Comparison of ENCODE assay signal across 15 cellular contexts in genomic region chr10:81177651-81178244, GRCh38.
A peak's percentile ranks its signal among the peaks of the same experiment; 100 is the strongest.
DNase-seq lines count a peak whose midpoint lies in the region; TF ChIP-seq lines count a peak whose summit lies in the region.
"Had no signal": no experiment of that assay in that cellular context is flagged by ENCODE, and none has a peak within 500 bp of the region (broad histone marks: within the 10 kb centered on the region; RNA-seq: fewer than 3 reads in every experiment).

No MANE protein-coding gene starts in this region.

- H2AFZ ChIP-seq in mammary epithelial cell (ENCODE audit: low read depth, low read length) = peak overlapping the region; percentile 7
- H2AFZ ChIP-seq in neural progenitor cell (replicated peaks) = peak overlapping the region; percentile 79
- H2AFZ ChIP-seq in OCI-LY7 (ENCODE audit: low read length) = no peak overlapping the region

- peaks cover 8% of the 10 kb centered on the region for H3K9me3 ChIP-seq in mammary epithelial cell (replicated peaks; ENCODE audit: insufficient read depth, low read length)
- H3K9me3 ChIP-seq in neural progenitor cell (ENCODE audit: low read depth) = no peaks in the 10 kb centered on the region
- no peaks in the 10 kb centered on the region for H3K9me3 ChIP-seq in OCI-LY7 (ENCODE audit: low read length)

- WGBS in mammary epithelial cell (ENCODE audit: low coverage, missing lambda C conversion rate) = 67% methylated on average over 6 of the region's 6 CpGs

- H3K4me1 Mint-ChIP-seq in neural progenitor cell = no peaks in the 10 kb centered on the region
- H3K4me1 Mint-ChIP-seq: CD4-positive, alpha-beta memory T cell had no signal

- H3K4me1 ChIP-seq in mammary epithelial cell (ENCODE audit: insufficient read depth, low read length) (no peaks in the 10 kb centered on the region), neural progenitor cell (no peaks in the 10 kb centered on the region), OCI-LY7 (ENCODE audit: insufficient read depth, low read length, poor library complexity, severe bottlenecking) (no peaks in the 10 kb centered on the region)

- H3K9me3 Mint-ChIP-seq in neural progenitor cell = no peaks in the 10 kb centered on the region

- CTCF ChIA-PET in mammary epithelial cell (lab: Charles Lee; ENCODE audit: low non-redundant PET) = no interaction called here
- CTCF ChIA-PET in OCI-LY7 (lab: Charles Lee; ENCODE audit: unreplicated experiment) = no interaction called here

- BruUV-seq in mammary epithelial cell (replicated peaks; lab: Mats Ljungman, UMichigan) (no TSS peak), OCI-LY7 (replicated peaks; lab: Mats Ljungman, UMichigan) (no TSS peak)

- DNase-seq in DMS53 (lab: John Stamatoyannopoulos, UW) (peak; percentile 30), DMS53 treated with DMSO at 0.1 percent for 48 hours (lab: John Stamatoyannopoulos, UW; ENCODE audit: unreplicated experiment) (no peak), LoVo (ENCODE audit: low spot score) (peak; percentile 2), mammary epithelial cell (no peak), neural progenitor cell (ENCODE audit: low spot score) (no peak), OCI-LY7 (ENCODE audit: low spot score) (no peak), AML-193 (lab: John Stamatoyannopoulos, UW) (no peak), activated gamma-delta T cell (lab: John Stamatoyannopoulos, UW) (no peak)
- DNase-seq: 8988T; CD4-positive, alpha-beta memory T cell; GF-D8; NCI-H1436; NCI-H2029; NCI-H748 treated with DMSO at 0.1 percent for 48 hours; SHP77 treated with DMSO at 0.1 percent for 48 hours had no signal

- H3K27ac Mint-ChIP-seq in neural progenitor cell = no peak overlapping the region
- H3K27ac Mint-ChIP-seq: CD4-positive, alpha-beta memory T cell had no signal

- H3K4me3 ChIP-seq in mammary epithelial cell (replicated peaks in 1 of 3; ENCODE audit: insufficient read depth in 1 of 3, low read depth in 2 of 3, low read length in 3 of 3) = no peak overlapping the region
- no peak overlapping the region for H3K4me3 ChIP-seq in neural progenitor cell
- H3K4me3 ChIP-seq in OCI-LY7 (ENCODE audit: low read depth, low read length, poor library complexity, severe bottlenecking) = no peak overlapping the region

- intact Hi-C loops in mammary epithelial cell (cut with micrococcal nuclease) (no loop called here), OCI-LY7 (cut with micrococcal nuclease; ENCODE audit: unreplicated experiment) (no loop called here)

- H3K79me2 ChIP-seq in mammary epithelial cell (ENCODE audit: insufficient read depth, low read length) (no peaks in the 10 kb centered on the region), neural progenitor cell (ENCODE audit: low read depth) (no peaks in the 10 kb centered on the region), OCI-LY7 (ENCODE audit: insufficient read depth, low read depth, low read length) (no peaks in the 10 kb centered on the region)

- no peak overlapping the region for H3K27ac ChIP-seq in mammary epithelial cell (ENCODE audit: insufficient read depth, low read depth, low read length)
- H3K27ac ChIP-seq in neural progenitor cell = no peak overlapping the region
- H3K27ac ChIP-seq in OCI-LY7 (ENCODE audit: low read depth, low read length, poor library complexity, severe bottlenecking) = no peak overlapping the region

- H3K27me3 Mint-ChIP-seq in neural progenitor cell (ENCODE audit: insufficient read depth, low read depth) = no peaks in the 10 kb centered on the region

- H3K9ac ChIP-seq in mammary epithelial cell (ENCODE audit: insufficient read depth, low read length) (no peak overlapping the region), neural progenitor cell (no peak overlapping the region)

- H4K20me1 ChIP-seq in mammary epithelial cell (ENCODE audit: insufficient read depth, low read length) (no peaks in the 10 kb centered on the region), neural progenitor cell (ENCODE audit: low read depth) (no peaks in the 10 kb centered on the region), OCI-LY7 (ENCODE audit: insufficient read depth, low read length) (no peaks in the 10 kb centered on the region)

- no peaks in the 10 kb centered on the region for H3K36me3 ChIP-seq in mammary epithelial cell (ENCODE audit: insufficient read depth, low read length)
- no peaks in the 10 kb centered on the region for H3K36me3 ChIP-seq in neural progenitor cell
- H3K36me3 ChIP-seq in OCI-LY7 (ENCODE audit: insufficient read depth, low read length) = no peaks in the 10 kb centered on the region

- H3K36me3 Mint-ChIP-seq in neural progenitor cell = no peaks in the 10 kb centered on the region
- H3K36me3 Mint-ChIP-seq: CD4-positive, alpha-beta memory T cell had no signal

- H3K4me3 Mint-ChIP-seq in neural progenitor cell = no peak overlapping the region
- H3K4me3 Mint-ChIP-seq: CD4-positive, alpha-beta memory T cell had no signal

- H3K27me3 ChIP-seq in mammary epithelial cell (ENCODE audit: insufficient read depth, low read length) = no peaks in the 10 kb centered on the region
- H3K27me3 ChIP-seq in neural progenitor cell = no peaks in the 10 kb centered on the region

- POLR2A ChIA-PET in OCI-LY7 (lab: Charles Lee) = no interaction called here

- no peak overlapping the region for H3K4me2 ChIP-seq in mammary epithelial cell (ENCODE audit: insufficient read depth, low read depth, low read length)
- no peak overlapping the region for H3K4me2 ChIP-seq in neural progenitor cell
- H3K4me2 ChIP-seq in OCI-LY7 (ENCODE audit: low read length) = no peak overlapping the region

- H3F3A ChIP-seq in neural progenitor cell (ENCODE audit: low read depth) = no peaks in the 10 kb centered on the region

- dilution Hi-C loops in mammary epithelial cell (cut with HindIII; ENCODE audit: low sequenced_read_pairs) = no loop called here

- H3K9me2 ChIP-seq in OCI-LY7 (ENCODE audit: insufficient read depth, low read length) = no peaks in the 10 kb centered on the region

- in situ Hi-C loops in mammary epithelial cell (cut with MboI; ENCODE audit: low sequenced_read_pairs in 2 of 2) = no loop called here

- TF ChIP-seq CTCF in mammary epithelial cell (conservative IDR thresholded peaks at IDR 0.05 in 1 of 2, IDR thresholded peaks at IDR 0.05 in 1 of 2; ENCODE audit: extremely low read depth in 1 of 2, insufficient read depth in 1 of 2, low read depth in 1 of 2, low read length in 2 of 2) = no peak
- no peak for TF ChIP-seq CTCF in neural progenitor cell (IDR thresholded peaks at IDR 0.05)
- TF ChIP-seq CTCF in OCI-LY7 (conservative IDR thresholded peaks at IDR 0.05; ENCODE audit: low read length) = no peak

Comparison
In these comparisons a context has a peak if more than half of its experiments do, and no peak if none do; other contexts are left out.
1. DNase-seq: peak in DMS53 (single experiment) and LoVo (single experiment); none in DMS53 treated with DMSO at 0.1 percent for 48 hours (single experiment), mammary epithelial cell (single experiment), neural progenitor cell (single experiment), OCI-LY7 (single experiment), AML-193 (0 of 2) and activated gamma-delta T cell (single experiment).